ENCODE assay signal across 27 cellular contexts in the genomic region with DNA sequence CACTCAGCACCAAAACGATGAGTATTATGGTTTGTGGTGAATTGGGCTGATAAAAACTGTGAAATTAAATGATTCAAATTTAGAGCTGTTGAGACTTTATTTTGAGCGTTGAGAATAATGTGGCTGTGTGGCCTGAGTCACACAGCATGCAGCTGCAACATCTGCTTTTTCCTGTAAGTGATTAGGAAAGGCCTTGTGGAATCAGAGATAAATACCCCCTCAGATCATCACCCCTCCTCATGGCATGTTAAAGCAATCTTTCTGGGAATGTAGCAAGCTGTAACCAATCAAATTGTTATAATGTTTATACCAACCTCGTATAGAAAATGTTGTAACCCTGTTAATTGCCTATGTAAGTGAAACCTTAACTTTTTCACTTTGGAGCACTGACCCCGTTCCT.
DNase-seq lines count a peak whose midpoint lies in the region; ATAC-seq and TF ChIP-seq lines count a peak whose summit lies in the region.
"Had no signal": no experiment of that assay in that cellular context is flagged by ENCODE, and none has a peak within 500 bp of the region (broad histone marks: within the 10 kb centered on the region; RNA-seq: fewer than 3 reads in every experiment).

No MANE protein-coding gene starts in this region.

- H3K27ac Mint-ChIP-seq in endodermal cell, result peak overlapping the region; percentile 27
- H3K27ac Mint-ChIP-seq in stimulated activated naive CD8-positive, alpha-beta T cell treated with anti-CD3 and anti-CD28 coated beads, Interleukin-15, amount 100 ng/mL, for 72 hours, result no peak overlapping the region
- no peak overlapping the region for H3K27ac Mint-ChIP-seq in T-helper 2 cell treated with Interferon-gamma antibody and Interleukin-4, amounts not matched to agents 5 μg/mL and 100 μg/mL, for 36 hours
- H3K27ac Mint-ChIP-seq: activated CD8-positive, alpha-beta memory T cell treated with anti-CD3 and anti-CD28 coated beads, Interleukin-2, amount 10 ng/mL, durations not matched to agents 7 days and 5 days; activated naive CD4-positive, alpha-beta T cell treated with anti-CD3 and anti-CD28 coated beads for 36 hours; activated T-cell treated with anti-CD3 and anti-CD28 coated beads, Interleukin-2, amount 50 U/mL, for 72 hours; CD4-positive, alpha-beta T cell had no signal

- no peak overlapping the region for H3K4me3 Mint-ChIP-seq in endodermal cell
- no peak overlapping the region for H3K4me3 Mint-ChIP-seq in stimulated activated naive CD8-positive, alpha-beta T cell treated with anti-CD3 and anti-CD28 coated beads, Interleukin-15, amount 100 ng/mL, for 72 hours
- H3K4me3 Mint-ChIP-seq in T-helper 2 cell treated with Interferon-gamma antibody and Interleukin-4, amounts not matched to agents 5 μg/mL and 100 μg/mL, for 36 hours, result no peak overlapping the region
- H3K4me3 Mint-ChIP-seq: activated CD8-positive, alpha-beta memory T cell treated with anti-CD3 and anti-CD28 coated beads, Interleukin-2, amount 10 ng/mL, durations not matched to agents 7 days and 5 days; activated naive CD4-positive, alpha-beta T cell treated with anti-CD3 and anti-CD28 coated beads for 36 hours; activated T-cell treated with anti-CD3 and anti-CD28 coated beads, Interleukin-2, amount 50 U/mL, for 72 hours; CD4-positive, alpha-beta T cell; naive B cell had no signal

- H3K9me3 Mint-ChIP-seq in endodermal cell, result peaks cover 17% of the 10 kb centered on the region
- no peaks in the 10 kb centered on the region for H3K9me3 Mint-ChIP-seq in stimulated activated naive CD8-positive, alpha-beta T cell treated with anti-CD3 and anti-CD28 coated beads, Interleukin-15, amount 100 ng/mL, for 72 hours
- no peaks in the 10 kb centered on the region for H3K9me3 Mint-ChIP-seq in T-helper 2 cell treated with Interferon-gamma antibody and Interleukin-4, amounts not matched to agents 5 μg/mL and 100 μg/mL, for 36 hours
- H3K9me3 Mint-ChIP-seq: activated naive CD4-positive, alpha-beta T cell treated with anti-CD3 and anti-CD28 coated beads for 36 hours; CD4-positive, alpha-beta T cell had no signal

- no peak overlapping the region for H4K91ac ChIP-seq in mesenchymal stem cell (ENCODE audit: low read length)

- H3K4me1 ChIP-seq in endodermal cell (ENCODE audit: control insufficient read depth, insufficient read depth, low read length) (no peaks in the 10 kb centered on the region), mesenchymal stem cell (ENCODE audit: control insufficient read depth, insufficient read depth, low read depth, low read length) (no peaks in the 10 kb centered on the region)
- H3K4me1 ChIP-seq: spleen, vagina had no signal

- peaks cover 21% of the 10 kb centered on the region for H3K9me3 ChIP-seq in endodermal cell (ENCODE audit: control insufficient read depth, low read length)
- no peaks in the 10 kb centered on the region for H3K9me3 ChIP-seq in mesenchymal stem cell (ENCODE audit: control insufficient read depth, low read length)
- H3K9me3 ChIP-seq: vagina had no signal

- H3K27me3 ChIP-seq in endodermal cell (ENCODE audit: control insufficient read depth, insufficient read depth, low read length, poor library complexity, severe bottlenecking), result no peaks in the 10 kb centered on the region
- H3K27me3 ChIP-seq in mesenchymal stem cell (ENCODE audit: control insufficient read depth in 1 of 2, insufficient read depth in 1 of 2, low read length in 2 of 2), result no peaks in the 10 kb centered on the region
- H3K27me3 ChIP-seq: cardiac muscle cell, spleen, vagina had no signal

- no peak overlapping the region for H3K9ac ChIP-seq in endodermal cell (ENCODE audit: extremely low read depth, low read length, poor library complexity, severe bottlenecking)
- no peak overlapping the region for H3K9ac ChIP-seq in mesenchymal stem cell (ENCODE audit: low read length)
- H3K9ac ChIP-seq: KMS-11 had no signal

- H2AK5ac ChIP-seq in mesenchymal stem cell (ENCODE audit: low read length, severe bottlenecking), result no peak overlapping the region

- no peak overlapping the region for H3K18ac ChIP-seq in mesenchymal stem cell (ENCODE audit: low read depth in 1 of 2, low read length in 2 of 2)

- no peak overlapping the region for H3K4me2 ChIP-seq in mesenchymal stem cell (ENCODE audit: low read length, poor library complexity, severe bottlenecking)
- H3K4me2 ChIP-seq: KMS-11 had no signal

- H3K4me1 Mint-ChIP-seq in endodermal cell, result peaks cover 21% of the 10 kb centered on the region
- no peaks in the 10 kb centered on the region for H3K4me1 Mint-ChIP-seq in stimulated activated naive CD8-positive, alpha-beta T cell treated with anti-CD3 and anti-CD28 coated beads, Interleukin-15, amount 100 ng/mL, for 72 hours
- no peaks in the 10 kb centered on the region for H3K4me1 Mint-ChIP-seq in T-helper 2 cell treated with Interferon-gamma antibody and Interleukin-4, amounts not matched to agents 5 μg/mL and 100 μg/mL, for 36 hours (ENCODE audit: low read depth)
- H3K4me1 Mint-ChIP-seq: activated CD8-positive, alpha-beta memory T cell treated with anti-CD3 and anti-CD28 coated beads, Interleukin-2, amount 10 ng/mL, durations not matched to agents 7 days and 5 days had no signal

- H3K36me3 Mint-ChIP-seq in endodermal cell (ENCODE audit: low read depth), result peaks cover 7% of the 10 kb centered on the region
- no peaks in the 10 kb centered on the region for H3K36me3 Mint-ChIP-seq in T-helper 2 cell treated with Interferon-gamma antibody and Interleukin-4, amounts not matched to agents 5 μg/mL and 100 μg/mL, for 36 hours (ENCODE audit: low read depth)
- H3K36me3 Mint-ChIP-seq: activated CD8-positive, alpha-beta memory T cell treated with anti-CD3 and anti-CD28 coated beads, Interleukin-2, amount 10 ng/mL, durations not matched to agents 7 days and 5 days had no signal

- no peak overlapping the region for H3K23ac ChIP-seq in mesenchymal stem cell (ENCODE audit: low read length in 2 of 2)

- H3K27me3 Mint-ChIP-seq in endodermal cell (ENCODE audit: insufficient read depth), result no peaks in the 10 kb centered on the region
- H3K27me3 Mint-ChIP-seq in stimulated activated naive CD8-positive, alpha-beta T cell treated with anti-CD3 and anti-CD28 coated beads, Interleukin-15, amount 100 ng/mL, for 72 hours, result peaks cover 6% of the 10 kb centered on the region
- peaks cover 14% of the 10 kb centered on the region for H3K27me3 Mint-ChIP-seq in T-helper 2 cell treated with Interferon-gamma antibody and Interleukin-4, amounts not matched to agents 5 μg/mL and 100 μg/mL, for 36 hours (ENCODE audit: low read depth)
- H3K27me3 Mint-ChIP-seq: CD4-positive, alpha-beta T cell had no signal

- H2BK120ac ChIP-seq in mesenchymal stem cell (ENCODE audit: low read depth, low read length), result no peak overlapping the region

- no peak overlapping the region for H2BK12ac ChIP-seq in mesenchymal stem cell (ENCODE audit: low read length in 2 of 2)

- H3K27ac ChIP-seq in endodermal cell (ENCODE audit: low read depth, low read length) (no peak overlapping the region), mesenchymal stem cell (ENCODE audit: low read length, poor library complexity, severe bottlenecking) (no peak overlapping the region)
- H3K27ac ChIP-seq: cardiac muscle cell, KMS-11, spleen, vagina had no signal

- no peak overlapping the region for H2BK5ac ChIP-seq in mesenchymal stem cell (ENCODE audit: low read depth, low read length, poor library complexity, severe bottlenecking)

- 86% methylated on average over 4 of the region's 4 CpGs; no CpG with 5 or more reads in 1 of the 2 experiments for WGBS in endodermal cell (ENCODE audit: insufficient coverage in 1 of 2, insufficient read length in 1 of 2), 2 experiments
- 60% methylated on average over 1 of the region's 4 CpGs for WGBS in mesenchymal stem cell

- no peak overlapping the region for H4K8ac ChIP-seq in mesenchymal stem cell (ENCODE audit: low read length)

- peak; percentile 17 for DNase-seq in AG20443 (ENCODE audit: low spot score)
- peak; percentile 28 for DNase-seq in LHCN-M2 (ENCODE audit: low read depth)
- no peak for DNase-seq in endodermal cell
- peak; percentile 9 for DNase-seq in mesenchymal stem cell
- no peak for DNase-seq in stimulated activated naive CD8-positive, alpha-beta T cell treated with anti-CD3 and anti-CD28 coated beads, Interleukin-15, amount 100 ng/mL, for 72 hours
- no peak for DNase-seq in T-helper 2 cell treated with Interferon-gamma antibody and Interleukin-4, amounts not matched to agents 5 μg/mL and 100 μg/mL, for 36 hours (ENCODE audit: low spot score)
- DNase-seq in retina, result no peak
- DNase-seq: activated CD4-positive, alpha-beta T cell treated with anti-CD3 and anti-CD28 coated beads for 4 hours; activated CD8-positive, alpha-beta memory T cell treated with anti-CD3 and anti-CD28 coated beads, Interleukin-2, amount 10 ng/mL, durations not matched to agents 7 days and 5 days; activated naive CD4-positive, alpha-beta T cell treated with anti-CD3 and anti-CD28 coated beads for 36 hours; activated T-cell treated with anti-CD3 and anti-CD28 coated beads, Interleukin-2, amount 50 U/mL, for 72 hours; CD4-positive, alpha-beta T cell; cortex of kidney; foreskin melanocyte; naive B cell; NCI-H187 treated with DMSO at 0.1 percent for 48 hours; NCI-H526; occipital lobe; spleen; stimulated activated CD4-positive, alpha-beta T cell treated with anti-CD3 and anti-CD28 coated beads, Interleukin-4, amount 100 ng/mL, for 4 hours; stimulated activated naive CD4-positive, alpha-beta T cell treated with Interleukin-2 at 50 U/mL for 16 hours; T-helper 1 cell had no signal

- H3K36me3 ChIP-seq in endodermal cell (ENCODE audit: control insufficient read depth, insufficient read depth, low read length), result no peaks in the 10 kb centered on the region
- H3K36me3 ChIP-seq in mesenchymal stem cell (ENCODE audit: control insufficient read depth in 1 of 2, insufficient read depth in 2 of 2, low read depth in 1 of 2, low read length in 2 of 2), result no peaks in the 10 kb centered on the region
- H3K36me3 ChIP-seq: cardiac muscle cell, spleen, vagina had no signal

- no peak for ATAC-seq in stimulated activated naive CD8-positive, alpha-beta T cell treated with anti-CD3 and anti-CD28 coated beads, Interleukin-15, amount 100 ng/mL, for 72 hours
- no peak for ATAC-seq in GM21786 (IDR thresholded peaks at IDR 0.05; ENCODE audit: unreplicated experiment)
- ATAC-seq: activated CD8-positive, alpha-beta memory T cell treated with anti-CD3 and anti-CD28 coated beads, Interleukin-2, amount 10 ng/mL, durations not matched to agents 7 days and 5 days; left lobe of liver had no signal

- H3K79me1 ChIP-seq in mesenchymal stem cell (replicated peaks; ENCODE audit: low read length, poor library complexity, severe bottlenecking), result no peaks in the 10 kb centered on the region

- H3K4me3 ChIP-seq in endodermal cell (ENCODE audit: low read length) (no peak overlapping the region), mesenchymal stem cell (ENCODE audit: insufficient read depth in 1 of 2, low read depth in 1 of 2, low read length in 2 of 2) (no peak overlapping the region)
- H3K4me3 ChIP-seq: cardiac muscle cell, spleen, vagina had no signal

- no peak for TF ChIP-seq CTCF in endodermal cell (conservative IDR thresholded peaks at IDR 0.05)

- no peak overlapping the region for H2BK15ac ChIP-seq in mesenchymal stem cell (ENCODE audit: low read depth, poor library complexity, severe bottlenecking)

- no peak overlapping the region for H3K14ac ChIP-seq in mesenchymal stem cell (ENCODE audit: low read length in 2 of 2)

- no peak overlapping the region for H3K4ac ChIP-seq in mesenchymal stem cell (ENCODE audit: low read depth in 1 of 2, low read length in 2 of 2)

- no peak overlapping the region for H2AFZ ChIP-seq in mesenchymal stem cell (ENCODE audit: low read depth, low read length)

Comparison
In these comparisons a context has a peak if more than half of its experiments do, and no peak if none do; other contexts are left out.
1. DNase-seq: peak in AG20443 (single experiment), LHCN-M2 (single experiment) and mesenchymal stem cell (single experiment); none in endodermal cell (single experiment), stimulated activated naive CD8-positive, alpha-beta T cell treated with anti-CD3 and anti-CD28 coated beads, Interleukin-15, amount 100 ng/mL, for 72 hours (0 of 2), T-helper 2 cell treated with Interferon-gamma antibody and Interleukin-4, amounts not matched to agents 5 μg/mL and 100 μg/mL, for 36 hours (single experiment) and retina (single experiment).